In the genomic region with DNA sequence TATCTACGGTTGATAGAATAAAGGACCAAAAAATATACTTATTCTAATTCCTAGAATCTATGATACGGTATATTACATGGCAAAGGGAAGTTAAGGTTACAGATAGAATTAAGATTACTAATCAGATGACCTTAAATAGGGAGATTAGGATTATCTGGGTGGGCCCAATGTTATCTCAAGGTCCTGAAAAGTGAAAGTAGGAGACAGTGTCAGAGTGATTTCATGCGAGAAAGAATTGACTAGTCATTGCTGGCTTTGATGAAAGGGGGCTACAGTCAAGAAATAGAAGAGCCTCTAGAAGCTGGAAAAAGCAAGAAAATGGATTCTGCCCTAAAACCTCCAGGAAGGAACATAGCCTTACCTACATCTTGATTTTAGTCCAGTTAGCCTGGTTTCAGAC, we compare ENCODE assay signal across 18 cellular contexts.
DNase-seq lines count a peak whose midpoint lies in the region; ATAC-seq and TF ChIP-seq lines count a peak whose summit lies in the region.
"Had no signal": no experiment of that assay in that cellular context is flagged by ENCODE, and none has a peak within 500 bp of the region (broad histone marks: within the 10 kb centered on the region; RNA-seq: fewer than 3 reads in every experiment).

No MANE protein-coding gene starts in this region.

- peak overlapping the region; percentile 41 for H3K27ac ChIP-seq in CD4-positive, CD25-positive, alpha-beta regulatory T cell (ENCODE audit: insufficient read depth, low read length, poor library complexity, severe bottlenecking)
- peak overlapping the region; percentile 93 for H3K27ac ChIP-seq in OCI-LY3 (ENCODE audit: low read length)
- H3K27ac ChIP-seq: A549, gastroesophageal sphincter had no signal

- H3K79me2 ChIP-seq in OCI-LY3 (ENCODE audit: low read length), result no peaks in the 10 kb centered on the region

- no peaks in the 10 kb centered on the region for H3K27me3 ChIP-seq in CD4-positive, CD25-positive, alpha-beta regulatory T cell (ENCODE audit: control insufficient read depth, insufficient read depth, low read length)
- H3K27me3 ChIP-seq in OCI-LY3 (ENCODE audit: low read depth, low read length), result no peaks in the 10 kb centered on the region
- H3K27me3 ChIP-seq: gastroesophageal sphincter had no signal

- CTCF ChIA-PET in activated naive CD4-positive, alpha-beta T cell treated with anti-CD3 and anti-CD28 coated beads for 36 hours (lab: Charles Lee), result no interaction called here

- H3K4me3 Mint-ChIP-seq in CD4-positive, CD25-positive, alpha-beta regulatory T cell, result peak overlapping the region in 3 of 4 donors; percentile 7 to 70 (median 30)
- no peak overlapping the region for H3K4me3 Mint-ChIP-seq in activated naive CD4-positive, alpha-beta T cell treated with anti-CD3 and anti-CD28 coated beads for 36 hours
- H3K4me3 Mint-ChIP-seq: mesothelial cell of epicardium had no signal

- H3K4me1 ChIP-seq in CD4-positive, CD25-positive, alpha-beta regulatory T cell (ENCODE audit: control insufficient read depth, insufficient read depth, low read length, poor library complexity, severe bottlenecking), result peaks cover 39% of the 10 kb centered on the region
- peaks cover 37% of the 10 kb centered on the region for H3K4me1 ChIP-seq in OCI-LY3 (ENCODE audit: low read length)
- H3K4me1 ChIP-seq: A549, gastroesophageal sphincter had no signal

- H3K27me3 Mint-ChIP-seq in CD4-positive, CD25-positive, alpha-beta regulatory T cell, result no peaks in the 10 kb centered on the region
- no peaks in the 10 kb centered on the region for H3K27me3 Mint-ChIP-seq in activated naive CD4-positive, alpha-beta T cell treated with anti-CD3 and anti-CD28 coated beads for 36 hours (ENCODE audit: low read depth)

- peak overlapping the region; percentile 36 to 92 (median 85) for H3K27ac Mint-ChIP-seq in CD4-positive, CD25-positive, alpha-beta regulatory T cell
- H3K27ac Mint-ChIP-seq in activated naive CD4-positive, alpha-beta T cell treated with anti-CD3 and anti-CD28 coated beads for 36 hours, result no peak overlapping the region
- H3K27ac Mint-ChIP-seq: mesothelial cell of epicardium had no signal

- H3K36me3 Mint-ChIP-seq in CD4-positive, CD25-positive, alpha-beta regulatory T cell, result peaks cover 2% of the 10 kb centered on the region
- no peaks in the 10 kb centered on the region for H3K36me3 Mint-ChIP-seq in activated naive CD4-positive, alpha-beta T cell treated with anti-CD3 and anti-CD28 coated beads for 36 hours (ENCODE audit: low read depth)
- H3K36me3 Mint-ChIP-seq: mesothelial cell of epicardium had no signal

- no peak overlapping the region for H2AFZ ChIP-seq in OCI-LY3 (ENCODE audit: low read depth, low read length)

- ATAC-seq in CD4-positive, CD25-positive, alpha-beta regulatory T cell (ENCODE audit: low read depth in 2 of 2), result no peak
- ATAC-seq in GM19328 (IDR thresholded peaks at IDR 0.05; ENCODE audit: unreplicated experiment), result peak; percentile 16
- ATAC-seq in HG03045 (IDR thresholded peaks at IDR 0.05; ENCODE audit: unreplicated experiment), result peak; percentile 22
- ATAC-seq: A549, gastroesophageal sphincter had no signal

- H3K4me3 ChIP-seq in CD4-positive, CD25-positive, alpha-beta regulatory T cell (ENCODE audit: low read depth, low read length), result peak overlapping the region; percentile 48
- peak overlapping the region; percentile 22 for H3K4me3 ChIP-seq in OCI-LY3 (ENCODE audit: low read length)
- H3K4me3 ChIP-seq: A549, gastroesophageal sphincter had no signal

- no peaks in the 10 kb centered on the region for H4K20me1 ChIP-seq in OCI-LY3 (ENCODE audit: insufficient read depth, low read length)

- intact Hi-C loops in activated naive CD4-positive, alpha-beta T cell treated with anti-CD3 and anti-CD28 coated beads for 36 hours (cut with micrococcal nuclease), result no loop called here

- no peak for TF ChIP-seq CTCF in OCI-LY3 (IDR thresholded peaks at IDR 0.05; ENCODE audit: low read depth, low read length)

- H3K9me3 Mint-ChIP-seq in CD4-positive, CD25-positive, alpha-beta regulatory T cell, result peaks cover 0 to 8% (median 0%) of the 10 kb centered on the region in 7 donors
- peaks cover 3% of the 10 kb centered on the region for H3K9me3 Mint-ChIP-seq in activated naive CD4-positive, alpha-beta T cell treated with anti-CD3 and anti-CD28 coated beads for 36 hours

- peak overlapping the region; percentile 67 for H3K4me2 ChIP-seq in OCI-LY3 (ENCODE audit: low read length)
- H3K4me2 ChIP-seq: A549 had no signal

- peaks cover 0 to 6% of the 10 kb centered on the region in 2 experiments for H3K9me3 ChIP-seq in CD4-positive, CD25-positive, alpha-beta regulatory T cell (ENCODE audit: control insufficient read depth in 2 of 2, low read length in 2 of 2)
- peaks cover 9% of the 10 kb centered on the region; the same call in 1 of the 2 replicates for H3K9me3 ChIP-seq in OCI-LY3 (ENCODE audit: insufficient read depth, low read length)
- H3K9me3 ChIP-seq: A549, gastroesophageal sphincter had no signal

- H3K4me1 Mint-ChIP-seq in CD4-positive, CD25-positive, alpha-beta regulatory T cell, result peaks cover 13 to 52% (median 25%) of the 10 kb centered on the region in 4 donors
- peaks cover 21% of the 10 kb centered on the region for H3K4me1 Mint-ChIP-seq in activated naive CD4-positive, alpha-beta T cell treated with anti-CD3 and anti-CD28 coated beads for 36 hours (ENCODE audit: low read depth)

- H3K9ac ChIP-seq in OCI-LY3 (ENCODE audit: low read length), result peak overlapping the region; percentile 56

- DNase-seq in CD4-positive, CD25-positive, alpha-beta regulatory T cell, result no peak
- DNase-seq in NCI-H82 treated with DMSO at 0.1 percent for 48 hours (lab: John Stamatoyannopoulos, UW; ENCODE audit: unreplicated experiment) (no peak), AG08395 (ENCODE audit: low spot score) (no peak), globus pallidus (ENCODE audit: low spot score) (no peak)
- no peak for DNase-seq in activated naive CD4-positive, alpha-beta T cell treated with anti-CD3 and anti-CD28 coated beads for 36 hours
- DNase-seq: activated CD4-positive, CD25-positive, alpha-beta regulatory T cell treated with anti-CD3 and anti-CD28 coated beads, Interleukin-2, amount 50 U/mL, for 72 hours; activated T-cell treated with anti-CD3 and anti-CD28 coated beads for 4 hours; amniotic stem cell; NCI-H1436; NCI-H446; nucleus accumbens; T-helper 1 cell had no signal

- no peaks in the 10 kb centered on the region for H3K36me3 ChIP-seq in CD4-positive, CD25-positive, alpha-beta regulatory T cell (ENCODE audit: control insufficient read depth, insufficient read depth, low read length)
- H3K36me3 ChIP-seq in OCI-LY3 (replicated peaks; ENCODE audit: low read depth, low read length), result peaks cover 11% of the 10 kb centered on the region
- H3K36me3 ChIP-seq: gastroesophageal sphincter had no signal

Comparison
In these comparisons a context has a peak if more than half of its experiments do, and no peak if none do; other contexts are left out.
1. ATAC-seq: peak in GM19328 (single experiment) and HG03045 (single experiment); none in CD4-positive, CD25-positive, alpha-beta regulatory T cell (0 of 2).